ENCODE assay signal across 21 cellular contexts in genomic region chr14:93926873-93927571, GRCh38. TPM values are rescaled to one million over a fixed set of nuclear protein-coding genes. Genes with fewer than 3 reads are reported as not detected.
DNase-seq lines count a peak whose midpoint lies in the region; ATAC-seq and TF ChIP-seq lines count a peak whose summit lies in the region.
"Had no signal": no experiment of that assay in that cellular context is flagged by ENCODE, and none has a peak within 500 bp of the region (broad histone marks: within the 10 kb centered on the region; RNA-seq: fewer than 3 reads in every experiment).

TSS of gene FAM181A (plus strand) at chr14:93927344. CDS start at chr14:93928286, 942 bp downstream.

- H3K9me3 ChIP-seq in ectodermal cell (ENCODE audit: control insufficient read depth, low read length), result no peaks in the 10 kb centered on the region
- H3K9me3 ChIP-seq in lung (ENCODE audit: control insufficient read depth in 2 of 2, insufficient read depth in 1 of 2, low read length in 1 of 2), result no peaks in the 10 kb centered on the region
- no peaks in the 10 kb centered on the region for H3K9me3 ChIP-seq in CD8-positive, alpha-beta T cell (ENCODE audit: low read length)
- H3K9me3 ChIP-seq: BE2C, SK-N-SH, tibial artery had no signal

- 81% methylated on average over 31 of the region's 31 CpGs for WGBS in ectodermal cell, 2 experiments
- WGBS in lung, 2 donors, result 59 to 74% methylated on average over 26 to 31 of the region's 31 CpGs

- H3K4me3 Mint-ChIP-seq in stimulated activated memory B cell treated with anti-CD40 and anti-IgM and Interleukin-4, amounts not matched to agents 10 μg/mL and 1 μg/mL and 100 μg/mL, for 72 hours, result no peak within 1 kb of the TSS
- no peak within 1 kb of the TSS for H3K4me3 Mint-ChIP-seq in CD8-positive, alpha-beta T cell
- H3K4me3 Mint-ChIP-seq: activated CD4-positive, alpha-beta T cell treated with anti-CD3 and anti-CD28 coated beads, Interleukin-2, amount 10 ng/mL, durations not matched to agents 24 days and 14 days; activated naive CD4-positive, alpha-beta T cell treated with anti-CD3 and anti-CD28 coated beads for 36 hours; natural killer cell treated with Interleukin-12 subunit alpha and Interleukin-12 subunit beta and Interleukin-15 and Interleukin-18, amount 100 ng/mL, for 72 hours had no signal

- no peak for ATAC-seq in lung (ENCODE audit: insufficient read depth, low FRiP score)
- peak; percentile 43 for ATAC-seq in stimulated activated memory B cell treated with anti-CD40 and anti-IgM and Interleukin-4, amounts not matched to agents 10 μg/mL and 1 μg/mL and 100 μg/mL, for 72 hours
- ATAC-seq in CD8-positive, alpha-beta T cell, result no peak
- ATAC-seq: natural killer cell treated with Interleukin-12 subunit alpha and Interleukin-12 subunit beta and Interleukin-15 and Interleukin-18, amount 100 ng/mL, for 72 hours; Panc1 had no signal

- no peaks in the 10 kb centered on the region for H3K4me1 Mint-ChIP-seq in stimulated activated memory B cell treated with anti-CD40 and anti-IgM and Interleukin-4, amounts not matched to agents 10 μg/mL and 1 μg/mL and 100 μg/mL, for 72 hours
- H3K4me1 Mint-ChIP-seq in CD8-positive, alpha-beta T cell (ENCODE audit: low read depth), result no peaks in the 10 kb centered on the region
- H3K4me1 Mint-ChIP-seq: activated CD4-positive, alpha-beta T cell treated with anti-CD3 and anti-CD28 coated beads, Interleukin-2, amount 10 ng/mL, durations not matched to agents 24 days and 14 days had no signal

- POLR2A ChIA-PET in CD8-positive, alpha-beta T cell (lab: Charles Lee), result no interaction called here

- peak; percentile 81 for DNase-seq in NCI-H748 (lab: John Stamatoyannopoulos, UW; ENCODE audit: unreplicated experiment)
- peak; percentile 43 for DNase-seq in lung (ENCODE audit: low spot score)
- DNase-seq in stimulated activated CD4-positive, alpha-beta T cell treated with anti-CD3 and anti-CD28 coated beads, Interleukin-1b, Interleukin-23, amount 100 ng/mL, for 48 hours, result no peak
- no peak for DNase-seq in CD8-positive, alpha-beta T cell
- DNase-seq in activated CD4-positive, alpha-beta T cell treated with anti-CD3 and anti-CD28 coated beads for 4 hours, result no peak
- no peak for DNase-seq in activated CD4-positive, alpha-beta T cell treated with anti-CD3 and anti-CD28 coated beads, Interleukin-2, amount 50 U/mL, for 48 hours
- DNase-seq: activated CD4-positive, alpha-beta T cell treated with anti-CD3 and anti-CD28 coated beads, Interleukin-2, amount 10 ng/mL, durations not matched to agents 24 days and 14 days; activated naive CD4-positive, alpha-beta T cell treated with anti-CD3 and anti-CD28 coated beads for 36 hours; BE2C; effector CD8-positive, alpha-beta T cell; NCI-H187 treated with DMSO at 0.1 percent for 48 hours; NCI-H524 treated with DMSO at 0.1 percent for 48 hours; SK-N-SH; stimulated activated CD4-positive, alpha-beta T cell treated with anti-CD3 and anti-CD28 coated beads, Interleukin-4, amount 100 ng/mL, for 24 hours; stimulated activated CD8-positive, alpha-beta memory T cell treated with anti-CD3 and anti-CD28 coated beads, Interleukin-4, amount 100 ng/mL, for 48 hours; tibial artery had no signal

- H3K27ac Mint-ChIP-seq in stimulated activated memory B cell treated with anti-CD40 and anti-IgM and Interleukin-4, amounts not matched to agents 10 μg/mL and 1 μg/mL and 100 μg/mL, for 72 hours, result no peak within 1 kb of the TSS
- H3K27ac Mint-ChIP-seq in CD8-positive, alpha-beta T cell, result no peak within 1 kb of the TSS
- H3K27ac Mint-ChIP-seq: activated CD4-positive, alpha-beta T cell treated with anti-CD3 and anti-CD28 coated beads, Interleukin-2, amount 10 ng/mL, durations not matched to agents 24 days and 14 days; activated naive CD4-positive, alpha-beta T cell treated with anti-CD3 and anti-CD28 coated beads for 36 hours; natural killer cell treated with Interleukin-12 subunit alpha and Interleukin-12 subunit beta and Interleukin-15 and Interleukin-18, amount 100 ng/mL, for 72 hours had no signal

- no peaks in the 10 kb centered on the region for H3K36me3 Mint-ChIP-seq in stimulated activated memory B cell treated with anti-CD40 and anti-IgM and Interleukin-4, amounts not matched to agents 10 μg/mL and 1 μg/mL and 100 μg/mL, for 72 hours
- no peaks in the 10 kb centered on the region for H3K36me3 Mint-ChIP-seq in CD8-positive, alpha-beta T cell
- H3K36me3 Mint-ChIP-seq: natural killer cell treated with Interleukin-12 subunit alpha and Interleukin-12 subunit beta and Interleukin-15 and Interleukin-18, amount 100 ng/mL, for 72 hours had no signal

- H3K9me3 Mint-ChIP-seq in stimulated activated memory B cell treated with anti-CD40 and anti-IgM and Interleukin-4, amounts not matched to agents 10 μg/mL and 1 μg/mL and 100 μg/mL, for 72 hours, result no peaks in the 10 kb centered on the region
- no peaks in the 10 kb centered on the region for H3K9me3 Mint-ChIP-seq in CD8-positive, alpha-beta T cell
- H3K9me3 Mint-ChIP-seq: activated CD4-positive, alpha-beta T cell treated with anti-CD3 and anti-CD28 coated beads, Interleukin-2, amount 10 ng/mL, durations not matched to agents 24 days and 14 days; activated naive CD4-positive, alpha-beta T cell treated with anti-CD3 and anti-CD28 coated beads for 36 hours; natural killer cell treated with Interleukin-12 subunit alpha and Interleukin-12 subunit beta and Interleukin-15 and Interleukin-18, amount 100 ng/mL, for 72 hours had no signal

- H3K36me3 ChIP-seq in ectodermal cell (ENCODE audit: control insufficient read depth, insufficient read depth, low read length), result no peaks in the 10 kb centered on the region
- no peaks in the 10 kb centered on the region for H3K36me3 ChIP-seq in lung (ENCODE audit: control insufficient read depth in 2 of 2, insufficient read depth in 2 of 2, low read length in 2 of 2)
- H3K36me3 ChIP-seq in CD8-positive, alpha-beta T cell (ENCODE audit: insufficient read depth, low read length), result no peaks in the 10 kb centered on the region
- H3K36me3 ChIP-seq: BE2C had no signal

- no peak for TF ChIP-seq CTCF in lung (IDR thresholded peaks at IDR 0.05; ENCODE audit: control extremely low read depth, extremely low read depth)
- no peak for TF ChIP-seq CTCF in CD8-positive, alpha-beta T cell (IDR thresholded peaks at IDR 0.05)

- CTCF ChIA-PET in CD8-positive, alpha-beta T cell (lab: Charles Lee), result interaction anchor here (0.7 to 1.2 kb wide), 3 partner anchors 12 to 13 kb away, joined by 3 to 4 read pairs (median 3); no protein-coding TSS in a partner anchor

- H3K27me3 Mint-ChIP-seq in stimulated activated memory B cell treated with anti-CD40 and anti-IgM and Interleukin-4, amounts not matched to agents 10 μg/mL and 1 μg/mL and 100 μg/mL, for 72 hours, result peaks cover 9% of the 10 kb centered on the region
- no peaks in the 10 kb centered on the region for H3K27me3 Mint-ChIP-seq in CD8-positive, alpha-beta T cell (ENCODE audit: low read depth)
- H3K27me3 Mint-ChIP-seq: activated CD4-positive, alpha-beta T cell treated with anti-CD3 and anti-CD28 coated beads, Interleukin-2, amount 10 ng/mL, durations not matched to agents 24 days and 14 days; natural killer cell treated with Interleukin-12 subunit alpha and Interleukin-12 subunit beta and Interleukin-15 and Interleukin-18, amount 100 ng/mL, for 72 hours had no signal

- H3K27ac ChIP-seq in ectodermal cell (ENCODE audit: insufficient read depth, low read depth, low read length, poor library complexity, severe bottlenecking), result peak within 1 kb of the TSS; percentile 96
- no peak within 1 kb of the TSS for H3K27ac ChIP-seq in lung (ENCODE audit: low read depth in 1 of 2, low read length in 1 of 2)
- H3K27ac ChIP-seq in CD8-positive, alpha-beta T cell (ENCODE audit: low read depth, low read length), result no peak within 1 kb of the TSS
- H3K27ac ChIP-seq: tibial artery had no signal

- intact Hi-C loops in CD8-positive, alpha-beta T cell (cut with DNase I, micrococcal nuclease), result no loop called here

- H3K4me1 ChIP-seq in ectodermal cell (ENCODE audit: control insufficient read depth, insufficient read depth, low read length) (peaks cover 34% of the 10 kb centered on the region), lung (ENCODE audit: control insufficient read depth in 2 of 2, insufficient read depth in 2 of 2, low read length in 2 of 2) (no peaks in the 10 kb centered on the region)
- H3K4me1 ChIP-seq in CD8-positive, alpha-beta T cell (ENCODE audit: insufficient read depth, low read length), result no peaks in the 10 kb centered on the region
- H3K4me1 ChIP-seq: BE2C had no signal

- H3K27me3 ChIP-seq in ectodermal cell (ENCODE audit: control insufficient read depth, insufficient read depth, low read length, poor library complexity, severe bottlenecking) (no peaks in the 10 kb centered on the region), lung (ENCODE audit: control insufficient read depth, insufficient read depth) (no peaks in the 10 kb centered on the region)
- H3K27me3 ChIP-seq in CD8-positive, alpha-beta T cell (ENCODE audit: insufficient read depth, low read length), result no peaks in the 10 kb centered on the region
- H3K27me3 ChIP-seq: BE2C, tibial artery had no signal

- no peak within 1 kb of the TSS for H3K4me3 ChIP-seq in ectodermal cell (ENCODE audit: insufficient read depth, low read depth, low read length)
- H3K4me3 ChIP-seq in lung, result no peak within 1 kb of the TSS
- H3K4me3 ChIP-seq in CD8-positive, alpha-beta T cell (ENCODE audit: low read depth, low read length), result no peak within 1 kb of the TSS
- H3K4me3 ChIP-seq: tibial artery had no signal

RNA-seq across cellular contexts. Expression of gene FAM181A, which starts in this region (rescaled TPM):
- 1.9 TPM for polyA plus RNA-seq in ectodermal cell (2013, experiment 1 of 4)
- polyA plus RNA-seq in ectodermal cell (2013, experiment 2 of 4), result 2.0 TPM
- polyA plus RNA-seq in ectodermal cell (2013, experiment 3 of 4), result 5.4 TPM
- polyA plus RNA-seq in ectodermal cell (2013, experiment 4 of 4), result 5.3 TPM
- 1 to 10 TPM; 3.2 to 4.0 TPM for total RNA-seq in lung
- 1 to 10 TPM; 1.9 to 3.4 TPM for polyA plus RNA-seq in lung
- total RNA-seq in CD8-positive, alpha-beta T cell, result not detected
- total RNA-seq: activated CD4-positive, alpha-beta T cell treated with anti-CD3 and anti-CD28 coated beads, Interleukin-2, amount 10 ng/mL, durations not matched to agents 24 days and 14 days; activated naive CD4-positive, alpha-beta T cell treated with anti-CD3 and anti-CD28 coated beads for 36 hours; liver; natural killer cell treated with Interleukin-12 subunit alpha and Interleukin-12 subunit beta and Interleukin-15 and Interleukin-18, amount 100 ng/mL, for 72 hours had no signal
- polyA plus RNA-seq: liver, SK-N-SH had no signal

Comparison
In these comparisons a context has a peak if more than half of its experiments do, and no peak if none do; other contexts are left out.
1. RNA of gene FAM181A (total RNA-seq): 3.2 to 4.0 TPM in lung; not detected in CD8-positive, alpha-beta T cell; every median in the first group is over 4 times any median in the second.
2. DNase-seq: peak in NCI-H748 (single experiment) and lung (single experiment); none in stimulated activated CD4-positive, alpha-beta T cell treated with anti-CD3 and anti-CD28 coated beads, Interleukin-1b, Interleukin-23, amount 100 ng/mL, for 48 hours (single experiment), CD8-positive, alpha-beta T cell (0 of 7), activated CD4-positive, alpha-beta T cell treated with anti-CD3 and anti-CD28 coated beads for 4 hours (0 of 2) and activated CD4-positive, alpha-beta T cell treated with anti-CD3 and anti-CD28 coated beads, Interleukin-2, amount 50 U/mL, for 48 hours (0 of 2).